ENCODE assay signal across 22 cellular contexts in genomic region chr17:20213429-20213828, GRCh38.
DNase-seq lines count a peak whose midpoint lies in the region; ATAC-seq and TF ChIP-seq lines count a peak whose summit lies in the region.
"Had no signal": no experiment of that assay in that cellular context is flagged by ENCODE, and none has a peak within 500 bp of the region (broad histone marks: within the 10 kb centered on the region; RNA-seq: fewer than 3 reads in every experiment).

No MANE protein-coding gene starts in this region.

- H3K27me3 Mint-ChIP-seq in GM23338 (ENCODE audit: insufficient read depth, low read depth, poor library complexity) = peaks cover 12% of the 10 kb centered on the region
- H3K27me3 Mint-ChIP-seq in WTC11 (ENCODE audit: low read depth) = no peaks in the 10 kb centered on the region
- H3K27me3 Mint-ChIP-seq: B cell, T-cell had no signal

- intact Hi-C loops in mucosa of descending colon (cut with DNase I, micrococcal nuclease) (no loop called here), testis (cut with DNase I; ENCODE audit: low total_unique reads) (no loop called here)

- no peak overlapping the region for H3K4me2 ChIP-seq in GM23338

- H3K4me1 Mint-ChIP-seq in GM23338 = peaks cover 61% of the 10 kb centered on the region
- peaks cover 57% of the 10 kb centered on the region for H3K4me1 Mint-ChIP-seq in WTC11
- H3K4me1 Mint-ChIP-seq: T-cell had no signal

- ATAC-seq in GM23338 = no peak
- ATAC-seq in WTC11 = no peak
- peak; percentile 30 for ATAC-seq in mucosa of descending colon
- no peak for ATAC-seq in GM18868 (IDR thresholded peaks at IDR 0.05; ENCODE audit: unreplicated experiment)
- ATAC-seq in HG03520 (IDR thresholded peaks at IDR 0.05; ENCODE audit: unreplicated experiment) = no peak
- ATAC-seq: T-cell had no signal

- no peaks in the 10 kb centered on the region; the same call in none of the 2 replicates for H3K36me3 ChIP-seq in GM23338 (ENCODE audit: insufficient read depth)
- H3K36me3 ChIP-seq in mucosa of descending colon (ENCODE audit: low read depth) = no peaks in the 10 kb centered on the region
- H3K36me3 ChIP-seq in testis (ENCODE audit: low read depth, missing control alignments) = no peaks in the 10 kb centered on the region

- H2AFZ ChIP-seq in GM23338 = no peak overlapping the region

- H3K4me1 ChIP-seq in GM23338 (ENCODE audit: insufficient read depth) (peaks cover 46% of the 10 kb centered on the region), mucosa of descending colon (ENCODE audit: low read depth) (no peaks in the 10 kb centered on the region), testis (peaks cover 24% of the 10 kb centered on the region)

- 0 out of 2 replicates have a peak overlapping the region, but pooled peaks have one; percentile 42 for H3K27ac Mint-ChIP-seq in GM23338
- peak overlapping the region; percentile 50 for H3K27ac Mint-ChIP-seq in WTC11
- H3K27ac Mint-ChIP-seq: B cell, T-cell had no signal

- H3K9me3 ChIP-seq in mucosa of descending colon = no peaks in the 10 kb centered on the region
- H3K9me3 ChIP-seq in testis = no peaks in the 10 kb centered on the region

- CTCF ChIA-PET in WTC11 (lab: Charles Lee) = interaction anchor here (0.6 kb wide), 1 partner anchor 203 kb away, joined by 5 read pairs; no protein-coding TSS in a partner anchor

- H3K4me3 ChIP-seq in GM23338 (no peak overlapping the region), mucosa of descending colon (no peak overlapping the region), testis (no peak overlapping the region)

- no peaks in the 10 kb centered on the region for H3K9me2 ChIP-seq in GM23338 (ENCODE audit: insufficient read depth)

- H3F3A ChIP-seq in GM23338 (replicated peaks; ENCODE audit: low read depth) = no peaks in the 10 kb centered on the region

- H3K27ac ChIP-seq in GM23338 (ENCODE audit: low read depth) = no peak overlapping the region
- peak overlapping the region; percentile 48 to 58 for H3K27ac ChIP-seq in testis
- H3K27ac ChIP-seq: C4-2B had no signal

- TF ChIP-seq CTCF in GM23338 (conservative IDR thresholded peaks at IDR 0.05; ENCODE audit: low read depth in 2 of 2) = no peak
- TF ChIP-seq CTCF in WTC11 (IDR thresholded peaks at IDR 0.05) = no peak
- TF ChIP-seq CTCF in mucosa of descending colon (IDR thresholded peaks at IDR 0.05) = no peak
- no peak for TF ChIP-seq CTCF in testis (IDR thresholded peaks at IDR 0.05)

- TF ChIP-seq POLR2A in testis (IDR thresholded peaks at IDR 0.05) = no peak

- H3K27me3 ChIP-seq in GM23338 (ENCODE audit: insufficient read depth) (no peaks in the 10 kb centered on the region), testis (no peaks in the 10 kb centered on the region)

- peaks cover 82% of the 10 kb centered on the region for H3K79me2 ChIP-seq in GM23338 (replicated peaks; ENCODE audit: insufficient read depth)

- H3K4me3 Mint-ChIP-seq in GM23338 = no peak overlapping the region
- no peak overlapping the region for H3K4me3 Mint-ChIP-seq in WTC11
- H3K4me3 Mint-ChIP-seq: B cell, T-cell had no signal

- H3K9me3 Mint-ChIP-seq in GM23338 (no peaks in the 10 kb centered on the region), WTC11 (peaks cover 8% of the 10 kb centered on the region)

- POLR2A ChIA-PET in WTC11 (lab: Charles Lee) = no interaction called here

- DNase-seq in GM23338 (ENCODE audit: low spot score) (no peak), WTC11 (ENCODE audit: low spot score) (no peak), mucosa of descending colon (no peak), testis (no peak), NCI-H1417 (lab: John Stamatoyannopoulos, UW) (no peak)
- DNase-seq: DMS53; KBM-7; MV-4-11; NCI-H1105; NCI-H146; NCI-H2029; NCI-H446; NCI-H526; NCI-H82; NK-92 treated with Interleukin-12 subunit alpha and Interleukin-12 subunit beta, amount 100 ng/mL, for 24 hours; RPMI8226; SHP77; T-cell had no signal

- no peaks in the 10 kb centered on the region; the same call in 1 of the 2 replicates for H4K20me1 ChIP-seq in GM23338 (replicated peaks; ENCODE audit: insufficient read depth)

- H3K36me3 Mint-ChIP-seq in GM23338 (ENCODE audit: low read depth) = peaks cover 19% of the 10 kb centered on the region
- H3K36me3 Mint-ChIP-seq in WTC11 = peaks cover 17% of the 10 kb centered on the region

TF ChIP-seq in GM23338, 12 proteins besides CTCF, POLR2A, EP300 and RAD21:
- TF ChIP-seq ZNF331 (CRISPR knock-in tag; IDR thresholded peaks at IDR 0.05; ENCODE audit: low read depth) = no peak

TF ChIP-seq in WTC11, 78 proteins besides CTCF, POLR2A, EP300 and RAD21 (continues in another document):
- no peak for TF ChIP-seq GTF2I (CRISPR knock-in tag; conservative IDR thresholded peaks at IDR 0.05)
- no peak for TF ChIP-seq RELA (CRISPR knock-in tag; IDR thresholded peaks at IDR 0.05; ENCODE audit: borderline replicate concordance)
- no peak for TF ChIP-seq AR (CRISPR knock-in tag; IDR thresholded peaks at IDR 0.05)
- no peak for TF ChIP-seq ZNF671 (CRISPR knock-in tag; IDR thresholded peaks at IDR 0.05)
- no peak for TF ChIP-seq JUN (CRISPR knock-in tag; IDR thresholded peaks at IDR 0.05)
- TF ChIP-seq CREB1 (CRISPR knock-in tag; IDR thresholded peaks at IDR 0.05) = no peak
- TF ChIP-seq ATF1 (CRISPR knock-in tag; IDR thresholded peaks at IDR 0.05) = no peak
- TF ChIP-seq STAT6 (CRISPR knock-in tag; conservative IDR thresholded peaks at IDR 0.05; ENCODE audit: low read depth) = no peak
- no peak for TF ChIP-seq TP53 (CRISPR knock-in tag; IDR thresholded peaks at IDR 0.05)
- no peak for TF ChIP-seq ELF4 (CRISPR knock-in tag; IDR thresholded peaks at IDR 0.05; ENCODE audit: low read depth)
- TF ChIP-seq ZNF232 (CRISPR knock-in tag; IDR thresholded peaks at IDR 0.05) = no peak
- no peak for TF ChIP-seq ZNF121 (CRISPR knock-in tag; IDR thresholded peaks at IDR 0.05)
- TF ChIP-seq ZNF425 (CRISPR knock-in tag; conservative IDR thresholded peaks at IDR 0.05) = no peak
- TF ChIP-seq ETV6 (CRISPR knock-in tag; IDR thresholded peaks at IDR 0.05) = no peak
